In genomic region chr14:65826946-65827345, GRCh38 we compare ENCODE assay signal across 25 cellular contexts.
"Had no signal": no experiment of that assay in that cellular context is flagged by ENCODE, and none has a peak within 500 bp of the region (broad histone marks: within the 10 kb centered on the region; RNA-seq: fewer than 3 reads in every experiment).

No MANE protein-coding gene starts in this region.

- H3K9me3 ChIP-seq: SJCRH30 had no signal

- H3K4me2 ChIP-seq: KMS-11 had no signal

- ATAC-seq: K562, Panc1, PC-3, Right ventricle myocardium inferior, SK-N-SH treated with all-trans-retinoic acid at 6 μM for 48 hours had no signal

- DNase-seq: Kasumi-1; MM.1S; NCI-H1092 treated with DMSO at 0.1 percent for 48 hours; NCI-H1436; NCI-H187; NCI-H2029; NCI-H2081 treated with DMSO at 0.1 percent for 48 hours; NCI-H2171; NCI-H226; NCI-H446; NCI-H510A; NCI-H524 treated with DMSO at 0.1 percent for 48 hours; NCI-H69; NCI-H774; NK-92 treated with Interleukin-12 subunit alpha and Interleukin-12 subunit beta, amount 100 ng/mL, for 24 hours; PC-3; SHP77 treated with DMSO at 0.1 percent for 48 hours; SJCRH30 had no signal

- H3K9ac ChIP-seq: KMS-11 had no signal

- H3K27me3 Mint-ChIP-seq: IgD-negative memory B cell had no signal

- H3K27ac Mint-ChIP-seq: IgD-negative memory B cell had no signal

- H3K27ac ChIP-seq: HL-60, KMS-11, SJCRH30 had no signal

- H3K4me1 ChIP-seq: SJCRH30 had no signal

- H3K36me3 ChIP-seq: SJCRH30 had no signal

- H3K4me3 ChIP-seq: K562, SJCRH30 had no signal
